In the genomic region with DNA sequence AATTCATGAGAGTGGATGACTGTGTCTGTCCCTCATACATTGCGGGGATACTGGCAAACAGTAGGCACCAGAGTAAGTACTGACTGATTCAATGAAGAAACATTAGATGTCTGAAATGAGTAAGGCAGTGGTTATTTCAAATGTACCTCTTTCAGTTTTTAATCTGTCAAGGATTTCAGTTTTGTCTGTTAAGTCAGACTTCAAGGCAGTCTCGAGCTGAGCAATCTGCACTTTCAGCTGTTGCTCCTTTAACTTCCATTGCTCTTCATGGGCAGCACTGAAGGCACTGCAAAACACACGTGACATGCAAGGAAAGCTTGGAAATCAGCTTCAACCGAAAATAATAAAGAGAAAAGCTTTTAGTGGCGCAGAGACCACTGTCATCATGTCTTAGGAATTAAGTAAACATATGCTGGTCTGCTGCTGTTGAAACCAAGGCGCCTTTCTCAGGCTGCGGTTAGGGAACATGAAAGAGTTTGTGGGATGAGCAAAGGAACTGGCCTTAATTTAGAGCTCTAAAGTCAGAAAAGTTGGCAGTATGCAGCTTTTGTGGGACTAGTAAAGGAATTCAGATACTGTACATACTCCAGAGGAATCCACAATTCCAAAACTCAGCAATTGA, we compare ENCODE assay signal across 11 cellular contexts. TPM values are rescaled to one million over a fixed set of nuclear protein-coding genes. Genes with fewer than 3 reads are reported as not detected.
DNase-seq lines count a peak whose midpoint lies in the region; ATAC-seq and TF ChIP-seq lines count a peak whose summit lies in the region.
"Had no signal": no experiment of that assay in that cellular context is flagged by ENCODE, and none has a peak within 500 bp of the region (broad histone marks: within the 10 kb centered on the region; RNA-seq: fewer than 3 reads in every experiment).

No MANE protein-coding gene starts in this region.

- H3K27me3 Mint-ChIP-seq in CD8-positive, alpha-beta T cell (ENCODE audit: low read depth) = no peaks in the 10 kb centered on the region
- H3K27me3 Mint-ChIP-seq in progenitor cell of endocrine pancreas = no peaks in the 10 kb centered on the region

- no peak for TF ChIP-seq CTCF in left lung (IDR thresholded peaks at IDR 0.05)
- TF ChIP-seq CTCF in CD8-positive, alpha-beta T cell (IDR thresholded peaks at IDR 0.05) = no peak
- TF ChIP-seq CTCF in progenitor cell of endocrine pancreas (IDR thresholded peaks at IDR 0.05; ENCODE audit: unreplicated experiment) = no peak

- peak; percentile 96 for DNase-seq in EH (ENCODE audit: low read depth)
- peak; percentile 89 to 92 for DNase-seq in SJSA1 (ENCODE audit: low read depth in 1 of 2, low spot score in 2 of 2)
- no peak for DNase-seq in left lung
- no peak for DNase-seq in NCI-H2029 (lab: John Stamatoyannopoulos, UW)
- no peak for DNase-seq in CD8-positive, alpha-beta T cell
- DNase-seq in progenitor cell of endocrine pancreas (ENCODE audit: low spot score, unreplicated experiment) = no peak
- DNase-seq: adrenal gland, KBM-7, SHP77 treated with DMSO at 0.1 percent for 48 hours had no signal

- H3K4me3 Mint-ChIP-seq in CD8-positive, alpha-beta T cell = no peak overlapping the region
- no peak overlapping the region for H3K4me3 Mint-ChIP-seq in progenitor cell of endocrine pancreas (ENCODE audit: low read depth)

- H3K27ac ChIP-seq in SJSA1 (peak overlapping the region; percentile 77), left lung (no peak overlapping the region)
- H3K27ac ChIP-seq in CD8-positive, alpha-beta T cell (ENCODE audit: low read depth, low read length) = no peak overlapping the region
- H3K27ac ChIP-seq: adrenal gland had no signal

- no peaks in the 10 kb centered on the region for H3K4me1 Mint-ChIP-seq in CD8-positive, alpha-beta T cell (ENCODE audit: low read depth)
- no peaks in the 10 kb centered on the region for H3K4me1 Mint-ChIP-seq in progenitor cell of endocrine pancreas (ENCODE audit: low read depth)

- H3K27me3 ChIP-seq in SJSA1 (replicated peaks) (no peaks in the 10 kb centered on the region), left lung (no peaks in the 10 kb centered on the region)
- H3K27me3 ChIP-seq in CD8-positive, alpha-beta T cell (ENCODE audit: insufficient read depth, low read length) = no peaks in the 10 kb centered on the region
- H3K27me3 ChIP-seq: adrenal gland had no signal

- CTCF ChIA-PET in CD8-positive, alpha-beta T cell (lab: Charles Lee) = no interaction called here

- POLR2A ChIA-PET in CD8-positive, alpha-beta T cell (lab: Charles Lee) = no interaction called here

- no peaks in the 10 kb centered on the region for H3K36me3 ChIP-seq in SJSA1
- no peaks in the 10 kb centered on the region for H3K36me3 ChIP-seq in left lung
- H3K36me3 ChIP-seq in CD8-positive, alpha-beta T cell (ENCODE audit: insufficient read depth, low read length) = no peaks in the 10 kb centered on the region
- H3K36me3 ChIP-seq: adrenal gland had no signal

- H3K9me3 ChIP-seq in SJSA1 (replicated peaks) (no peaks in the 10 kb centered on the region), left lung (no peaks in the 10 kb centered on the region)
- no peaks in the 10 kb centered on the region for H3K9me3 ChIP-seq in CD8-positive, alpha-beta T cell (ENCODE audit: low read length)
- H3K9me3 ChIP-seq: adrenal gland had no signal

- no peaks in the 10 kb centered on the region for H3K9me3 Mint-ChIP-seq in CD8-positive, alpha-beta T cell
- H3K9me3 Mint-ChIP-seq in progenitor cell of endocrine pancreas (ENCODE audit: low read depth) = no peaks in the 10 kb centered on the region

- H3K4me1 ChIP-seq in SJSA1 (replicated peaks) (peaks cover 36% of the 10 kb centered on the region), left lung (no peaks in the 10 kb centered on the region)
- no peaks in the 10 kb centered on the region for H3K4me1 ChIP-seq in CD8-positive, alpha-beta T cell (ENCODE audit: insufficient read depth, low read length)
- H3K4me1 ChIP-seq: adrenal gland had no signal

- no peak overlapping the region for H3K27ac Mint-ChIP-seq in CD8-positive, alpha-beta T cell
- no peak overlapping the region for H3K27ac Mint-ChIP-seq in progenitor cell of endocrine pancreas

- H3K4me3 ChIP-seq in SJSA1 = peak overlapping the region; percentile 5
- H3K4me3 ChIP-seq in left lung = no peak overlapping the region
- H3K4me3 ChIP-seq in CD8-positive, alpha-beta T cell (ENCODE audit: low read depth, low read length) = no peak overlapping the region
- H3K4me3 ChIP-seq: adrenal gland had no signal

- intact Hi-C loops in left lung (cut with DNase I) = no loop called here
- intact Hi-C loops in CD8-positive, alpha-beta T cell (cut with DNase I, micrococcal nuclease) = no loop called here

- H3K36me3 Mint-ChIP-seq in CD8-positive, alpha-beta T cell = no peaks in the 10 kb centered on the region
- no peaks in the 10 kb centered on the region for H3K36me3 Mint-ChIP-seq in progenitor cell of endocrine pancreas (ENCODE audit: insufficient read depth)

- ATAC-seq in GM21390 (IDR thresholded peaks at IDR 0.05; ENCODE audit: unreplicated experiment) (peak; percentile 76), left lung (peak; percentile 19), GM18870 (IDR thresholded peaks at IDR 0.05; ENCODE audit: unreplicated experiment) (no peak)
- no peak for ATAC-seq in CD8-positive, alpha-beta T cell

RNA-seq across cellular contexts. Expression of gene RPGRIP1L, which starts 38.8 kb away (rescaled TPM):
- total RNA-seq in SJSA1 (2014; rRNA removed; shearing (Covaris generic)) = 14.3 and 14.6 TPM in 2 replicates
- total RNA-seq in left lung = 1 to 10 TPM; 8.0 to 8.9 TPM
- total RNA-seq in CD8-positive, alpha-beta T cell = 1 to 10 TPM; 1.5 to 2.2 TPM
- 19.9 and 21.3 TPM in 2 replicates for total RNA-seq in progenitor cell of endocrine pancreas

RNA-seq across cellular contexts. Expression of gene FTO, which starts 39.1 kb away (rescaled TPM):
- 106 and 109 TPM in 2 replicates for total RNA-seq in SJSA1 (2014; rRNA removed; shearing (Covaris generic))
- total RNA-seq in left lung (10 to 100 TPM; 69.0 to 71.5 TPM), progenitor cell of endocrine pancreas (78.7 and 81.7 TPM in 2 replicates)
- 10 to 100 TPM; 30.4 to 32.9 TPM for total RNA-seq in CD8-positive, alpha-beta T cell

Comparison
In these comparisons a context has a peak if more than half of its experiments do, and no peak if none do; other contexts are left out.
1. DNase-seq: peak in EH (single experiment) and SJSA1 (2 of 2); none in left lung (0 of 2), NCI-H2029 (single experiment), CD8-positive, alpha-beta T cell (0 of 7) and progenitor cell of endocrine pancreas (single experiment).
2. ATAC-seq: peak in GM21390 (single experiment) and left lung (single experiment); none in GM18870 (single experiment) and CD8-positive, alpha-beta T cell (single experiment).